Comparison of ENCODE assay signal across 1 cellular context in genomic region chr17:11986939-11987329, GRCh38.
TF ChIP-seq lines count a peak whose summit lies in the region.

No MANE protein-coding gene starts in this region.

TF ChIP-seq in GM23338, 12 proteins besides CTCF, POLR2A, EP300 and RAD21 (continued from another document):
- no peak for TF ChIP-seq ZNF462 (CRISPR knock-in tag; IDR thresholded peaks at IDR 0.05)
- no peak for TF ChIP-seq ZNF114 (CRISPR knock-in tag; IDR thresholded peaks at IDR 0.05)
- no peak for TF ChIP-seq EZH2 (IDR thresholded peaks at IDR 0.05; ENCODE audit: low read depth, unreplicated experiment)
- no peak for TF ChIP-seq JUNB (IDR thresholded peaks at IDR 0.05; ENCODE audit: unreplicated experiment)
- TF ChIP-seq CREB1 (CRISPR knock-in tag; IDR thresholded peaks at IDR 0.05; ENCODE audit: low read depth), result no peak
- TF ChIP-seq EZH2phosphoT487 (IDR thresholded peaks at IDR 0.05; ENCODE audit: unreplicated experiment), result no peak
- TF ChIP-seq, protein P1, sequence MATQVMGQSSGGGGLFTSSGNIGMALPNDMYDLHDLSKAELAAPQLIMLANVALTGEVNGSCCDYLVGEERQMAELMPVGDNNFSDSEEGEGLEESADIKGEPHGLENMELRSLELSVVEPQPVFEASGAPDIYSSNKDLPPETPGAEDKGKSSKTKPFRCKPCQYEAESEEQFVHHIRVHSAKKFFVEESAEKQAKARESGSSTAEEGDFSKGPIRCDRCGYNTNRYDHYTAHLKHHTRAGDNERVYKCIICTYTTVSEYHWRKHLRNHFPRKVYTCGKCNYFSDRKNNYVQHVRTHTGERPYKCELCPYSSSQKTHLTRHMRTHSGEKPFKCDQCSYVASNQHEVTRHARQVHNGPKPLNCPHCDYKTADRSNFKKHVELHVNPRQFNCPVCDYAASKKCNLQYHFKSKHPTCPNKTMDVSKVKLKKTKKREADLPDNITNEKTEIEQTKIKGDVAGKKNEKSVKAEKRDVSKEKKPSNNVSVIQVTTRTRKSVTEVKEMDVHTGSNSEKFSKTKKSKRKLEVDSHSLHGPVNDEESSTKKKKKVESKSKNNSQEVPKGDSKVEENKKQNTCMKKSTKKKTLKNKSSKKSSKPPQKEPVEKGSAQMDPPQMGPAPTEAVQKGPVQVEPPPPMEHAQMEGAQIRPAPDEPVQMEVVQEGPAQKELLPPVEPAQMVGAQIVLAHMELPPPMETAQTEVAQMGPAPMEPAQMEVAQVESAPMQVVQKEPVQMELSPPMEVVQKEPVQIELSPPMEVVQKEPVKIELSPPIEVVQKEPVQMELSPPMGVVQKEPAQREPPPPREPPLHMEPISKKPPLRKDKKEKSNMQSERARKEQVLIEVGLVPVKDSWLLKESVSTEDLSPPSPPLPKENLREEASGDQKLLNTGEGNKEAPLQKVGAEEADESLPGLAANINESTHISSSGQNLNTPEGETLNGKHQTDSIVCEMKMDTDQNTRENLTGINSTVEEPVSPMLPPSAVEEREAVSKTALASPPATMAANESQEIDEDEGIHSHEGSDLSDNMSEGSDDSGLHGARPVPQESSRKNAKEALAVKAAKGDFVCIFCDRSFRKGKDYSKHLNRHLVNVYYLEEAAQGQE (IDR thresholded peaks at IDR 0.05; ENCODE audit: unreplicated experiment), result no peak
- no peak for TF ChIP-seq ETS1 (IDR thresholded peaks at IDR 0.05)
- no peak for TF ChIP-seq STAT1 (IDR thresholded peaks at IDR 0.05; ENCODE audit: unreplicated experiment)
TF ChIP-seq in GM23338: peak in this region for 0.
